Comparison of ENCODE assay signal across 1 cellular context in genomic region chr18:9688036-9688741, GRCh38.
TF ChIP-seq lines count a peak whose summit lies in the region.

No MANE protein-coding gene starts in this region.

TF ChIP-seq in HepG2, 621 proteins besides CTCF, POLR2A, EP300 and RAD21:
- no peak for TF ChIP-seq ZNF34 (CRISPR knock-in tag; IDR thresholded peaks at IDR 0.05; ENCODE audit: borderline replicate concordance)
- TF ChIP-seq NR3C1 (CRISPR knock-in tag; IDR thresholded peaks at IDR 0.05) = no peak
- peak; percentile 41 for TF ChIP-seq BHLHE40 (IDR thresholded peaks at IDR 0.05; ENCODE audit: low read length)
- no peak for TF ChIP-seq TRIM24 (CRISPR knock-in tag; IDR thresholded peaks at IDR 0.05)
- no peak for TF ChIP-seq ZNF234 (CRISPR knock-in tag; conservative IDR thresholded peaks at IDR 0.05)
- TF ChIP-seq HCFC1 (IDR thresholded peaks at IDR 0.05; ENCODE audit: low read depth, low read length) = no peak
- TF ChIP-seq ZBTB44 (CRISPR knock-in tag; IDR thresholded peaks at IDR 0.05) = no peak
TF ChIP-seq in HepG2: peak in this region for 1.
